In genomic region chr5:176441921-176442323, GRCh38 we compare ENCODE assay signal across 1 cellular context.
TF ChIP-seq lines count a peak whose summit lies in the region.

No MANE protein-coding gene starts in this region.

TF ChIP-seq in HepG2, 621 proteins besides CTCF, POLR2A, EP300 and RAD21 (continued from another document):
- TF ChIP-seq ZNF318 (CRISPR knock-in tag; IDR thresholded peaks at IDR 0.05) (no peak), ZNF614 (CRISPR knock-in tag; IDR thresholded peaks at IDR 0.05; ENCODE audit: borderline replicate concordance) (no peak), SOX13 (IDR thresholded peaks at IDR 0.05) (no peak), SOX13 (CRISPR knock-in tag; conservative IDR thresholded peaks at IDR 0.05 in 1 of 2, IDR thresholded peaks at IDR 0.05 in 1 of 2) (peak in 1 of 2 experiments; percentile 13; a peak in 1 of 4 replicates), JARID2 (CRISPR knock-in tag; IDR thresholded peaks at IDR 0.05; ENCODE audit: insufficient replicate concordance) (no peak), RCOR2 (CRISPR knock-in tag; IDR thresholded peaks at IDR 0.05) (no peak), FOXA1 (IDR thresholded peaks at IDR 0.05) (no peak), FOXA1 (CRISPR knock-in tag; IDR thresholded peaks at IDR 0.05) (peak; percentile 48), YEATS4 (CRISPR knock-in tag; IDR thresholded peaks at IDR 0.05; ENCODE audit: borderline replicate concordance) (peak; percentile 48; the same call in 1 of the 2 replicates), ZNF589 (CRISPR knock-in tag; conservative IDR thresholded peaks at IDR 0.05) (no peak), MYNN (CRISPR knock-in tag; IDR thresholded peaks at IDR 0.05; ENCODE audit: low read depth) (peak; percentile 99)
